In genomic region chr11:115148101-115148500, GRCh38 we compare ENCODE assay signal across 1 cellular context.
TF ChIP-seq lines count a peak whose summit lies in the region.

No MANE protein-coding gene starts in this region.

TF ChIP-seq in IMR-90, 13 proteins besides CTCF, POLR2A, EP300 and RAD21:
- TF ChIP-seq FOS (IDR thresholded peaks at IDR 0.05; ENCODE audit: low read depth, low read length) = no peak
- no peak for TF ChIP-seq MAZ (IDR thresholded peaks at IDR 0.05; ENCODE audit: borderline replicate concordance, low read depth, low read length)
- TF ChIP-seq, protein P1, sequence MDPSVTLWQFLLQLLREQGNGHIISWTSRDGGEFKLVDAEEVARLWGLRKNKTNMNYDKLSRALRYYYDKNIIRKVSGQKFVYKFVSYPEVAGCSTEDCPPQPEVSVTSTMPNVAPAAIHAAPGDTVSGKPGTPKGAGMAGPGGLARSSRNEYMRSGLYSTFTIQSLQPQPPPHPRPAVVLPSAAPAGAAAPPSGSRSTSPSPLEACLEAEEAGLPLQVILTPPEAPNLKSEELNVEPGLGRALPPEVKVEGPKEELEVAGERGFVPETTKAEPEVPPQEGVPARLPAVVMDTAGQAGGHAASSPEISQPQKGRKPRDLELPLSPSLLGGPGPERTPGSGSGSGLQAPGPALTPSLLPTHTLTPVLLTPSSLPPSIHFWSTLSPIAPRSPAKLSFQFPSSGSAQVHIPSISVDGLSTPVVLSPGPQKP (IDR thresholded peaks at IDR 0.05; ENCODE audit: borderline replicate concordance, low read depth, low read length) = no peak
- TF ChIP-seq, protein P2, sequence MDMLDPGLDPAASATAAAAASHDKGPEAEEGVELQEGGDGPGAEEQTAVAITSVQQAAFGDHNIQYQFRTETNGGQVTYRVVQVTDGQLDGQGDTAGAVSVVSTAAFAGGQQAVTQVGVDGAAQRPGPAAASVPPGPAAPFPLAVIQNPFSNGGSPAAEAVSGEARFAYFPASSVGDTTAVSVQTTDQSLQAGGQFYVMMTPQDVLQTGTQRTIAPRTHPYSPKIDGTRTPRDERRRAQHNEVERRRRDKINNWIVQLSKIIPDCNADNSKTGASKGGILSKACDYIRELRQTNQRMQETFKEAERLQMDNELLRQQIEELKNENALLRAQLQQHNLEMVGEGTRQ (IDR thresholded peaks at IDR 0.05; ENCODE audit: low read depth, low read length) = no peak
- TF ChIP-seq CEBPB (IDR thresholded peaks at IDR 0.05; ENCODE audit: low read depth, low read length) = no peak
- no peak for TF ChIP-seq CHD1 (IDR thresholded peaks at IDR 0.05; ENCODE audit: low read depth, low read length)
- TF ChIP-seq MXI1 (IDR thresholded peaks at IDR 0.05; ENCODE audit: borderline replicate concordance, low read depth, low read length) = no peak
- TF ChIP-seq RFX5 (IDR thresholded peaks at IDR 0.05; ENCODE audit: low read depth, low read length) = no peak
